ENCODE assay signal across 18 cellular contexts in the genomic region with DNA sequence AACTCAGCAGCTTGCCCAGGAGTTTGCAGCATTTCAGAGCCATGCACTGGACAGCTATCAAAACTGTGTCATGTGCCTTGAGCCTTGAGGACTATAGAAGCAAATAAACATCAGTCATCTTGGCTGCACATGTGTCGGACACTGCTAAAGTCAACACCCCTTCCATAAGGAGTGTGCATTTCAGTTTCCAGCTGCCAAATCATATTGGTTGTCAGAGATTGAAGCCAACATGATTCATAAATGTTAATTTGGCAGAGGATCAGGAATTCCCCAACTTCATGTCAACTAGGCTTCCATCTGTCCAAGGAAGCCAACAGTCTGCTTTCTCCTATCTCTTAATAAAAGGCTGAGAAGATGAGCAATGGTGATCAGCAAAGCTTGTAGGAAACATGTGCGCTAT. TPM values are rescaled to one million over a fixed set of nuclear protein-coding genes. Genes with fewer than 3 reads are reported as not detected.
DNase-seq lines count a peak whose midpoint lies in the region; ATAC-seq and TF ChIP-seq lines count a peak whose summit lies in the region.
"Had no signal": no experiment of that assay in that cellular context is flagged by ENCODE, and none has a peak within 500 bp of the region (broad histone marks: within the 10 kb centered on the region; RNA-seq: fewer than 3 reads in every experiment).

No MANE protein-coding gene starts in this region.

- TF ChIP-seq CTCF in mammary epithelial cell (conservative IDR thresholded peaks at IDR 0.05 in 1 of 2, IDR thresholded peaks at IDR 0.05 in 1 of 2; ENCODE audit: extremely low read depth in 1 of 2, insufficient read depth in 1 of 2, low read depth in 1 of 2, low read length in 2 of 2) (no peak), transverse colon (IDR thresholded peaks at IDR 0.05) (no peak)

- H3K27me3 ChIP-seq in MG63: no peaks in the 10 kb centered on the region
- H3K27me3 ChIP-seq in mammary epithelial cell (ENCODE audit: insufficient read depth, low read length): no peaks in the 10 kb centered on the region
- no peaks in the 10 kb centered on the region for H3K27me3 ChIP-seq in transverse colon

- H3K9ac ChIP-seq in mammary epithelial cell (ENCODE audit: insufficient read depth, low read length): no peak overlapping the region

- no peak overlapping the region for H2AFZ ChIP-seq in mammary epithelial cell (ENCODE audit: low read depth, low read length)

- 78% methylated on average over 2 of the region's 2 CpGs for WGBS in mammary epithelial cell (ENCODE audit: low coverage, missing lambda C conversion rate)
- WGBS in transverse colon (ENCODE audit: low coverage in 1 of 2), 2 donors: 73 to 86% methylated on average over 2 of the region's 2 CpGs

- H3K9me3 ChIP-seq in MG63: no peaks in the 10 kb centered on the region; the same call in 1 of the 2 replicates
- no peaks in the 10 kb centered on the region for H3K9me3 ChIP-seq in mammary epithelial cell (replicated peaks; ENCODE audit: insufficient read depth, low read length)
- no peaks in the 10 kb centered on the region for H3K9me3 ChIP-seq in transverse colon
- H3K9me3 ChIP-seq: mucosa of descending colon had no signal

- H3K4me2 ChIP-seq in mammary epithelial cell (ENCODE audit: insufficient read depth, low read depth, low read length): no peak overlapping the region

- in situ Hi-C loops in mammary epithelial cell (cut with MboI; ENCODE audit: low sequenced_read_pairs in 2 of 2): no loop called here
- in situ Hi-C loops in transverse colon (cut with MboI; ENCODE audit: low pct_ligation_motif_present in 1 of 4, low pct_unique_long_range_greater_than_20kb in 1 of 4, low sequenced_read_pairs in 3 of 4): no loop called here

- intact Hi-C loops in mammary epithelial cell (cut with micrococcal nuclease) (no loop called here), left ventricle myocardium superior (cut with micrococcal nuclease) (no loop called here), transverse colon (cut with DNase I; ENCODE audit: low total_unique reads) (no loop called here)

- ATAC-seq in left ventricle myocardium superior (peak; percentile 51), HG02798 (IDR thresholded peaks at IDR 0.05; ENCODE audit: poor library complexity, unreplicated experiment) (no peak), GM21367 (IDR thresholded peaks at IDR 0.05; ENCODE audit: unreplicated experiment) (no peak), GM21447 (IDR thresholded peaks at IDR 0.05; ENCODE audit: unreplicated experiment) (no peak)
- ATAC-seq: activated CD8-positive, alpha-beta T cell treated with anti-CD3 and anti-CD28 coated beads for 36 hours; activated T-helper 17 cell treated with anti-CD3 and anti-CD28 coated beads, Interleukin-2, amount 50 U/mL, for 72 hours; mucosa of descending colon had no signal

- CTCF ChIA-PET in mammary epithelial cell (lab: Charles Lee; ENCODE audit: low non-redundant PET): no interaction called here

- TF ChIP-seq EP300 in transverse colon (IDR thresholded peaks at IDR 0.05; ENCODE audit: low read depth): no peak

- no peak for TF ChIP-seq POLR2A in transverse colon (IDR thresholded peaks at IDR 0.05)

- no peaks in the 10 kb centered on the region for H3K79me2 ChIP-seq in mammary epithelial cell (ENCODE audit: insufficient read depth, low read length)

- H3K4me1 ChIP-seq in mammary epithelial cell (ENCODE audit: insufficient read depth, low read length) (no peaks in the 10 kb centered on the region), transverse colon (no peaks in the 10 kb centered on the region)

- dilution Hi-C loops in mammary epithelial cell (cut with HindIII; ENCODE audit: low sequenced_read_pairs): no loop called here

- H3K36me3 ChIP-seq in MG63 (no peaks in the 10 kb centered on the region), mammary epithelial cell (ENCODE audit: insufficient read depth, low read length) (no peaks in the 10 kb centered on the region), transverse colon (no peaks in the 10 kb centered on the region)

- no peaks in the 10 kb centered on the region for H4K20me1 ChIP-seq in mammary epithelial cell (ENCODE audit: insufficient read depth, low read length)

- BruUV-seq in mammary epithelial cell (replicated peaks; lab: Mats Ljungman, UMichigan): no TSS peak

- H3K27ac ChIP-seq in mammary epithelial cell (ENCODE audit: insufficient read depth, low read depth, low read length) (no peak overlapping the region), transverse colon (no peak overlapping the region)
- H3K27ac ChIP-seq: coronary artery had no signal

- H3K4me3 ChIP-seq in MG63 (no peak overlapping the region), mammary epithelial cell (replicated peaks in 1 of 3; ENCODE audit: insufficient read depth in 1 of 3, low read depth in 2 of 3, low read length in 3 of 3) (no peak overlapping the region), transverse colon (no peak overlapping the region)
- H3K4me3 ChIP-seq: coronary artery, mucosa of descending colon had no signal

- peak; percentile 75 for DNase-seq in EH (ENCODE audit: low read depth)
- DNase-seq in MG63: peak; percentile 84
- DNase-seq in mammary epithelial cell: peak; percentile 52
- DNase-seq in left ventricle myocardium superior: no peak
- DNase-seq in transverse colon: no peak
- DNase-seq: activated CD8-positive, alpha-beta T cell treated with anti-CD3 and anti-CD28 coated beads for 36 hours; amniotic stem cell; hippocampal formation; KG1; left cardiac atrium; mucosa of descending colon; NCI-H1417 treated with DMSO at 0.1 percent for 48 hours; stimulated activated naive CD4-positive, alpha-beta T cell treated with Interleukin-2 at 50 U/mL for 16 hours had no signal

RNA-seq across cellular contexts. Expression of a gene that starts 32.8 kb away (rescaled TPM):
- total RNA-seq in MG63 (2014; rRNA removed; shearing (Covaris generic); ENCODE audit: low replicate concordance): not detected in 2 replicates
- total RNA-seq in mammary epithelial cell: under 1 TPM; under 0.01 to 0.07 TPM
- polyA plus RNA-seq in mammary epithelial cell: 0.07 TPM
- not detected for polyA minus RNA-seq in mammary epithelial cell
- total RNA-seq in left ventricle myocardium superior: 1.1 TPM
- 1 to 10 TPM in 1 of 4 donors, under 1 TPM in 2, not detected in 1; 0.27 to 7.6 (median 0.48) TPM for total RNA-seq in transverse colon
- total RNA-seq: activated CD8-positive, alpha-beta T cell treated with anti-CD3 and anti-CD28 coated beads for 36 hours; activated T-helper 17 cell treated with anti-CD3 and anti-CD28 coated beads, Interleukin-2, amount 50 U/mL, for 72 hours had no signal

Comparison
In these comparisons a context has a peak if more than half of its experiments do, and no peak if none do; other contexts are left out.
1. DNase-seq: peak in EH (single experiment), MG63 (single experiment) and mammary epithelial cell (single experiment); none in left ventricle myocardium superior (single experiment) and transverse colon (single experiment).